Comparison of ENCODE assay signal across 9 cellular contexts in genomic region chr3:32816439-32817194, GRCh38. TPM values are rescaled to one million over a fixed set of nuclear protein-coding genes. Genes with fewer than 3 reads are reported as not detected.
A peak's percentile ranks its signal among the peaks of the same experiment; 100 is the strongest.
DNase-seq lines count a peak whose midpoint lies in the region; ATAC-seq, FAIRE-seq and TF ChIP-seq lines count a peak whose summit lies in the region.
"Had no signal": no experiment of that assay in that cellular context is flagged by ENCODE, and none has a peak within 500 bp of the region (broad histone marks: within the 10 kb centered on the region; RNA-seq: fewer than 3 reads in every experiment).

No MANE protein-coding gene starts in this region.

- no peak overlapping the region for H3K27ac Mint-ChIP-seq in memory B cell

- no peaks in the 10 kb centered on the region for H3K4me1 ChIP-seq in colonic mucosa
- peaks cover 0 to 33% (median 7%) of the 10 kb centered on the region in 4 donors for H3K4me1 ChIP-seq in tibial nerve

- no peak for ATAC-seq in memory B cell (ENCODE audit: low read depth)
- no peak for ATAC-seq in HG03159 (IDR thresholded peaks at IDR 0.05; ENCODE audit: unreplicated experiment)

- no peak for TF ChIP-seq POLR2A in tibial nerve (IDR thresholded peaks at IDR 0.05)

- H3K27me3 ChIP-seq in colonic mucosa (peaks cover 60% of the 10 kb centered on the region), tibial nerve (peaks cover 2 to 56% of the 10 kb centered on the region in 2 donors)

- H3K4me3 Mint-ChIP-seq in memory B cell: peak overlapping the region; percentile 73

- intact Hi-C loops in colonic mucosa (cut with DNase I): no loop called here

- 1% methylated on average over 19 to 60 of the region's 78 CpGs for WGBS in tibial nerve, 2 donors

- H3K9ac ChIP-seq in colonic mucosa (ENCODE audit: low read depth in 2 of 2, low read length in 2 of 2): no peak overlapping the region

- H3K27ac ChIP-seq in colonic mucosa: no peak overlapping the region
- H3K27ac ChIP-seq in tibial nerve: no peak overlapping the region

- H3K36me3 ChIP-seq in colonic mucosa (no peaks in the 10 kb centered on the region), tibial nerve (no peaks in the 10 kb centered on the region)

- no peak for TF ChIP-seq CTCF in colonic mucosa (IDR thresholded peaks at IDR 0.05)
- no peak for TF ChIP-seq CTCF in tibial nerve (IDR thresholded peaks at IDR 0.05)

- peaks cover 15% of the 10 kb centered on the region for H3K27me3 Mint-ChIP-seq in memory B cell

- H3K36me3 Mint-ChIP-seq in memory B cell: no peaks in the 10 kb centered on the region

- H3K9me3 ChIP-seq in colonic mucosa (no peaks in the 10 kb centered on the region), tibial nerve (no peaks in the 10 kb centered on the region)

- H3K4me3 ChIP-seq in colonic mucosa: peak overlapping the region; percentile 33
- peak overlapping the region; percentile 25 to 54 (median 30) for H3K4me3 ChIP-seq in tibial nerve

- no peak for TF ChIP-seq EP300 in tibial nerve (IDR thresholded peaks at IDR 0.05)

- DNase-seq in DMS79 treated with DMSO at 0.1 percent for 48 hours (lab: John Stamatoyannopoulos, UW) (peak; percentile 6), DMS79 (lab: John Stamatoyannopoulos, UW) (no peak), NCI-H146 treated with DMSO at 0.1 percent for 48 hours (lab: John Stamatoyannopoulos, UW; ENCODE audit: unreplicated experiment) (peak; percentile 52), colonic mucosa (no peak), memory B cell (ENCODE audit: low spot score in 2 of 2) (peak in 1 of 2 donors; percentile 13), tibial nerve (ENCODE audit: low spot score in 2 of 2) (no peak), urothelium cell line (ENCODE audit: low spot score) (no peak)

- FAIRE-seq in urothelium cell line (lab: Jason Lieb, UNC): no peak
- FAIRE-seq: A204.1 had no signal

- H3K4me1 Mint-ChIP-seq in memory B cell: peaks cover 10% of the 10 kb centered on the region

- H3K9me3 Mint-ChIP-seq in memory B cell: no peaks in the 10 kb centered on the region

RNA-seq across cellular contexts. Expression of gene TRIM71, which starts 1.2 kb away (rescaled TPM):
- total RNA-seq in colonic mucosa: under 1 TPM in 1 of 2 donors, not detected in 1; 0.40 TPM
- total RNA-seq in tibial nerve: under 1 TPM; under 0.01 to 0.59 (median 0.32) TPM

Comparison
In these comparisons a context has a peak if more than half of its experiments do, and no peak if none do; other contexts are left out.
1. DNase-seq: peak in DMS79 treated with DMSO at 0.1 percent for 48 hours (single experiment) and NCI-H146 treated with DMSO at 0.1 percent for 48 hours (single experiment); none in DMS79 (single experiment), colonic mucosa (single experiment), tibial nerve (0 of 2) and urothelium cell line (single experiment).